Comparison of ENCODE assay signal across 30 cellular contexts in the genomic region with DNA sequence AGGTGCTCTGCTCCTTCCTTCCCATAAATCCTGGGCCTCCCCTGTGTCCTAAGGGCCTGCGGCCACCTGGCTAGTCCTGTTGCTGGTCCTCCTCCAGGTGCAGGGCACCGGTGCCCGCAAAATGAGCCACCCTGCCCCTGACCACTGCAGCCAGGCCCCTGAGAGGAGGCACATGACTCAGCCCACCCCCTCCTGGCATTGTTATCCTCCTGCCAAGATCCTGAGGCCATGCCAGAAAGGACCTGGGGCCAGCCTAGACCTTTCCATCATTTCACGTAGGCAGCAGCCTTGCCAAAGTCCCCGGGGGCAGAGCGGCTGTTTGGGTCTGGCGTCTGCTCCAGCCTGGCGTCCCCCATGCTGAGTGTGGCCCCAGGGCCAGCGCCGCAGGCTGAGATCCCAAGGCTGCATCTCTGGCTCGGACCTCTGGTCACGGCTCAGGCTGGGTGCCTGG.
A peak's percentile ranks its signal among the peaks of the same experiment; 100 is the strongest.
DNase-seq lines count a peak whose midpoint lies in the region; ATAC-seq and TF ChIP-seq lines count a peak whose summit lies in the region.
"Had no signal": no experiment of that assay in that cellular context is flagged by ENCODE, and none has a peak within 500 bp of the region (broad histone marks: within the 10 kb centered on the region; RNA-seq: fewer than 3 reads in every experiment).

No MANE protein-coding gene starts in this region.

- no peak overlapping the region for H3K4me3 Mint-ChIP-seq in activated CD4-positive, alpha-beta memory T cell treated with anti-CD3 and anti-CD28 coated beads for 36 hours
- H3K4me3 Mint-ChIP-seq: activated CD4-positive, alpha-beta memory T cell treated with anti-CD3 and anti-CD28 coated beads, Interleukin-2, amount 10 ng/mL, durations not matched to agents 7 days and 5 days; B cell; central memory CD8-positive, alpha-beta T cell; endodermal cell; H9; natural killer cell treated with Interleukin-12 subunit alpha and Interleukin-12 subunit beta and Interleukin-15 and Interleukin-18, amount 100 ng/mL, for 72 hours; stimulated activated naive CD8-positive, alpha-beta T cell treated with anti-CD3 and anti-CD28 coated beads, Interleukin-15, Interleukin-2, amounts not matched to agents 100 ng/mL and 50 ng/mL, for 24 hours had no signal

- H3K27me3 ChIP-seq in BE2C (no peaks in the 10 kb centered on the region), DND-41 (ENCODE audit: insufficient read depth, low read length, poor library complexity) (no peaks in the 10 kb centered on the region), left ventricle myocardium inferior (ENCODE audit: low read depth) (no peaks in the 10 kb centered on the region), WERI-Rb-1 (ENCODE audit: insufficient read depth, low read depth, severe bottlenecking) (no peaks in the 10 kb centered on the region)
- H3K27me3 ChIP-seq: uterus had no signal

- peaks cover 10% of the 10 kb centered on the region for H3K4me1 Mint-ChIP-seq in activated CD4-positive, alpha-beta memory T cell treated with anti-CD3 and anti-CD28 coated beads for 36 hours (ENCODE audit: low read depth)

- H2AFZ ChIP-seq in DND-41 (ENCODE audit: low read depth, low read length) = no peak overlapping the region

- no peak overlapping the region for H3K4me2 ChIP-seq in DND-41 (ENCODE audit: insufficient read depth, low read length)

- H3K27me3 Mint-ChIP-seq in activated CD4-positive, alpha-beta memory T cell treated with anti-CD3 and anti-CD28 coated beads for 36 hours = no peaks in the 10 kb centered on the region
- H3K27me3 Mint-ChIP-seq: activated CD4-positive, alpha-beta memory T cell treated with anti-CD3 and anti-CD28 coated beads, Interleukin-2, amount 10 ng/mL, durations not matched to agents 7 days and 5 days; B cell; central memory CD8-positive, alpha-beta T cell; IgD-negative memory B cell; natural killer cell treated with Interleukin-12 subunit alpha and Interleukin-12 subunit beta and Interleukin-15 and Interleukin-18, amount 100 ng/mL, for 72 hours; stimulated activated naive CD8-positive, alpha-beta T cell treated with anti-CD3 and anti-CD28 coated beads, Interleukin-15, Interleukin-2, amounts not matched to agents 100 ng/mL and 50 ng/mL, for 24 hours had no signal

- H3K4me1 ChIP-seq in BE2C (peaks cover 22% of the 10 kb centered on the region), DND-41 (ENCODE audit: insufficient read depth, low read length) (peaks cover 54% of the 10 kb centered on the region), left ventricle myocardium inferior (peaks cover 30% of the 10 kb centered on the region)
- H3K4me1 ChIP-seq: uterus had no signal

- no peaks in the 10 kb centered on the region for H3K36me3 ChIP-seq in BE2C
- no peaks in the 10 kb centered on the region for H3K36me3 ChIP-seq in DND-41 (ENCODE audit: insufficient read depth, low read length)
- H3K36me3 ChIP-seq in left ventricle myocardium inferior = no peaks in the 10 kb centered on the region
- H3K36me3 ChIP-seq in WERI-Rb-1 = no peaks in the 10 kb centered on the region
- H3K36me3 ChIP-seq: thoracic aorta, uterus had no signal

- intact Hi-C loops in left ventricle myocardium inferior (cut with micrococcal nuclease) = no loop called here
- intact Hi-C loops in posterior vena cava (cut with DNase I) = loop anchor here in 1 of 2 donors (5.0 kb wide), 1 partner anchor 38 kb away; no protein-coding TSS in a partner anchor
- intact Hi-C loops in activated CD4-positive, alpha-beta memory T cell treated with anti-CD3 and anti-CD28 coated beads for 36 hours (cut with micrococcal nuclease) = no loop called here

- no peak overlapping the region for H3K4me3 ChIP-seq in BE2C (ENCODE audit: low read depth, low read length)
- no peak overlapping the region for H3K4me3 ChIP-seq in DND-41 (ENCODE audit: low read depth in 1 of 2, low read length in 2 of 2)
- no peak overlapping the region for H3K4me3 ChIP-seq in left ventricle myocardium inferior
- no peak overlapping the region for H3K4me3 ChIP-seq in WERI-Rb-1 (ENCODE audit: low read depth, low read length)
- H3K4me3 ChIP-seq: lung, mucosa of descending colon, thoracic aorta, uterus had no signal

- H3K9me3 ChIP-seq in BE2C (no peaks in the 10 kb centered on the region), DND-41 (ENCODE audit: insufficient read depth, low read length, severe bottlenecking) (no peaks in the 10 kb centered on the region), left ventricle myocardium inferior (replicated peaks) (no peaks in the 10 kb centered on the region), WERI-Rb-1 (ENCODE audit: severe bottlenecking) (no peaks in the 10 kb centered on the region)
- H3K9me3 ChIP-seq: mucosa of descending colon, thoracic aorta, uterus had no signal

- TF ChIP-seq CTCF in BE2C (IDR thresholded peaks at IDR 0.05; ENCODE audit: low read depth, low read length) = no peak
- TF ChIP-seq CTCF in DND-41 (IDR thresholded peaks at IDR 0.05; ENCODE audit: borderline replicate concordance, extremely low read depth, low read length, poor library complexity, severe bottlenecking) = no peak
- no peak for TF ChIP-seq CTCF in left ventricle myocardium inferior (IDR thresholded peaks at IDR 0.05; ENCODE audit: borderline replicate concordance)
- no peak for TF ChIP-seq CTCF in WERI-Rb-1 (IDR thresholded peaks at IDR 0.05; ENCODE audit: low read depth, low read length)

- no peaks in the 10 kb centered on the region for H3K9me3 Mint-ChIP-seq in activated CD4-positive, alpha-beta memory T cell treated with anti-CD3 and anti-CD28 coated beads for 36 hours
- H3K9me3 Mint-ChIP-seq: activated CD4-positive, alpha-beta memory T cell treated with anti-CD3 and anti-CD28 coated beads, Interleukin-2, amount 10 ng/mL, durations not matched to agents 7 days and 5 days; central memory CD8-positive, alpha-beta T cell; endodermal cell; H9; IgD-negative memory B cell; natural killer cell treated with Interleukin-12 subunit alpha and Interleukin-12 subunit beta and Interleukin-15 and Interleukin-18, amount 100 ng/mL, for 72 hours; stimulated activated naive CD8-positive, alpha-beta T cell treated with anti-CD3 and anti-CD28 coated beads, Interleukin-15, Interleukin-2, amounts not matched to agents 100 ng/mL and 50 ng/mL, for 24 hours had no signal

- CTCF ChIA-PET in activated CD4-positive, alpha-beta memory T cell treated with anti-CD3 and anti-CD28 coated beads for 36 hours (lab: Charles Lee) = interaction anchor here (1.9 to 2.1 kb wide), 2 partner anchors 9 to 77 kb away, joined by 5 to 18 read pairs; no protein-coding TSS in a partner anchor

- no peaks in the 10 kb centered on the region for H3K36me3 Mint-ChIP-seq in activated CD4-positive, alpha-beta memory T cell treated with anti-CD3 and anti-CD28 coated beads for 36 hours
- H3K36me3 Mint-ChIP-seq: natural killer cell treated with Interleukin-12 subunit alpha and Interleukin-12 subunit beta and Interleukin-15 and Interleukin-18, amount 100 ng/mL, for 72 hours had no signal

- no peaks in the 10 kb centered on the region for H3K79me2 ChIP-seq in DND-41 (ENCODE audit: insufficient read depth, low read length)

- DNase-seq in BE2C (peak; percentile 71), DND-41 (no peak), left ventricle myocardium inferior (peak; percentile 18), posterior vena cava (ENCODE audit: low spot score) (peak; percentile 71), WERI-Rb-1 (no peak)
- DNase-seq in activated CD4-positive, alpha-beta memory T cell treated with anti-CD3 and anti-CD28 coated beads for 36 hours = no peak
- DNase-seq: ACHN; activated CD4-positive, alpha-beta memory T cell treated with anti-CD3 and anti-CD28 coated beads, Interleukin-2, amount 10 ng/mL, durations not matched to agents 7 days and 5 days; activated CD4-positive, alpha-beta T cell treated with anti-CD3 and anti-CD28 coated beads for 1 hour; dermis blood vessel endothelial cell; H9; islet precursor cell; NCI-H146; NCI-H2107; NCI-H446; NCI-H748 treated with DMSO at 0.1 percent for 48 hours; SIG-M5; stimulated activated CD8-positive, alpha-beta memory T cell treated with anti-CD3 and anti-CD28 coated beads, Interleukin-4, amount 100 ng/mL, for 48 hours; uterus had no signal

- no peak overlapping the region for H3K27ac Mint-ChIP-seq in activated CD4-positive, alpha-beta memory T cell treated with anti-CD3 and anti-CD28 coated beads for 36 hours
- H3K27ac Mint-ChIP-seq: activated CD4-positive, alpha-beta memory T cell treated with anti-CD3 and anti-CD28 coated beads, Interleukin-2, amount 10 ng/mL, durations not matched to agents 7 days and 5 days; B cell; H9; IgD-negative memory B cell; natural killer cell treated with Interleukin-12 subunit alpha and Interleukin-12 subunit beta and Interleukin-15 and Interleukin-18, amount 100 ng/mL, for 72 hours; stimulated activated naive CD8-positive, alpha-beta T cell treated with anti-CD3 and anti-CD28 coated beads, Interleukin-15, Interleukin-2, amounts not matched to agents 100 ng/mL and 50 ng/mL, for 24 hours had no signal

- no peaks in the 10 kb centered on the region for H4K20me1 ChIP-seq in DND-41 (ENCODE audit: insufficient read depth, low read length)

- ATAC-seq in DND-41 (ENCODE audit: insufficient read depth, low read depth) = no peak
- no peak for ATAC-seq in GM18498 (IDR thresholded peaks at IDR 0.05; ENCODE audit: unreplicated experiment)
- ATAC-seq: mucosa of descending colon, Panc1 had no signal

- H3K27ac ChIP-seq in DND-41 (ENCODE audit: low read length) = peak overlapping the region; percentile 58
- no peak overlapping the region for H3K27ac ChIP-seq in left ventricle myocardium inferior (replicated peaks)
- H3K27ac ChIP-seq in WERI-Rb-1 = no peak overlapping the region
- H3K27ac ChIP-seq: uterus had no signal

- no peak overlapping the region for H3K9ac ChIP-seq in DND-41 (ENCODE audit: low read depth, low read length)

- POLR2A ChIA-PET in activated CD4-positive, alpha-beta memory T cell treated with anti-CD3 and anti-CD28 coated beads for 36 hours (lab: Charles Lee) = no interaction called here

Comparison
In these comparisons a context has a peak if more than half of its experiments do, and no peak if none do; other contexts are left out.
1. DNase-seq: peak in BE2C (single experiment), left ventricle myocardium inferior (single experiment) and posterior vena cava (single experiment); none in DND-41 (single experiment), WERI-Rb-1 (single experiment) and activated CD4-positive, alpha-beta memory T cell treated with anti-CD3 and anti-CD28 coated beads for 36 hours (single experiment).